ENCODE assay signal across 8 cellular contexts in the genomic region with DNA sequence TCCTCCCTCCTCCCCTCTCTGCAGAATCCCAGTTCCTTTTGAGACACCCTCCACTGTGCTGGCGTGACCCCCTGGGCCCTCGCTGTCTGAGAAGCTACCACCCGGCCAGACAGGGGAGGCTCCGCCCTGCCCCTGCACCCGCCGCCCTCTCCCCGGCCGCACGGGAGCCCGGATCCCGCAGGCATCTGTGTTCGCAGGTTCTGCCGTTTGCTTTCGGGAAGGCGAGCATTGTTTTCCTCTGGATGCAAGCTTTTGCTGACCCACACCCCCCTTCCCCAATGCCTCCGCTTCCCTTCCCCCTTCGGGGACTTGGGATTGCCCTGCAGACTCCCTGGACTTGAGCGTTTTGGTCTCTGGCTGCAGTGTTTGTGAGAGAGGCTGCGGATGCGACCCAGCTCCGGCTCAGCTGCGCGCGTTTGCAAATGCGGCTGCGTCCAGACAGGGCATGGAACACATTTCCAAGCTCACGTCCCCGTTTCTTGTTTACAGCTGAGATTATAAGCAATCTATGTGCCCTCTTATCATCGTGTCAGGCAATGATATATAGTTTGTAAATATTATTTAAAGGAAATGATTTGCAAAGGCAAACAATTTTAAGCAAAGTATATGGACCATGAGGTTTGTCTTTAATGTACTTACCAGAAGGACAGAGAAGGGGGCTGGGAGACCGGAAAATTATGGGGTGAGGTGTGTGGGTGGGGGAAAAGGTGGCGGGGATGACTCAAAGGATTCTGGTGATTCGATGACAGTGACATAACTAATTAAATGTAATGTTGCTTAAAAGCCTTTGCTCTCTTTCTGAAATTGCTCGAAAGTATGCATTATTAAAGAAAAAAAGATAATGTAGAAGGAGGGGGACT.
DNase-seq lines count a peak whose midpoint lies in the region; ATAC-seq, FAIRE-seq and TF ChIP-seq lines count a peak whose summit lies in the region.

No MANE protein-coding gene starts in this region.

- peak; percentile 52 for FAIRE-seq in H54 (lab: Jason Lieb, UNC)

- H3K27ac ChIP-seq in C4-2B (peak overlapping the region; percentile 63), suprapubic skin (peak overlapping the region; percentile 24)

- no peaks in the 10 kb centered on the region for H3K9me3 ChIP-seq in suprapubic skin

- peaks cover 16% of the 10 kb centered on the region for H3K4me1 ChIP-seq in suprapubic skin

- no peaks in the 10 kb centered on the region for H3K36me3 Mint-ChIP-seq in naive B cell

- no peak for TF ChIP-seq EP300 in suprapubic skin (IDR thresholded peaks at IDR 0.05)

- H3K36me3 ChIP-seq in suprapubic skin, result no peaks in the 10 kb centered on the region

- peaks cover 20 to 33% (median 25%) of the 10 kb centered on the region in 3 donors for H3K27me3 Mint-ChIP-seq in naive B cell

- peaks cover 0 to 4% (median 0%) of the 10 kb centered on the region in 7 donors for H3K9me3 Mint-ChIP-seq in naive B cell

- H3K27me3 ChIP-seq in suprapubic skin, result no peaks in the 10 kb centered on the region

- DNase-seq in H54 (ENCODE audit: insufficient read length, low spot score) (peak; percentile 63), NCI-H2029 treated with DMSO at 0.1 percent for 48 hours (lab: John Stamatoyannopoulos, UW) (peak; percentile 8), fibroblast of the aortic adventitia (ENCODE audit: low read depth) (peak; percentile 66), naive B cell (peak; percentile 3), suprapubic skin (ENCODE audit: low spot score in 2 of 2) (peak; percentile 66 to 86), NCI-H2107 treated with DMSO at 0.1 percent for 48 hours (lab: John Stamatoyannopoulos, UW; ENCODE audit: unreplicated experiment) (no peak)
- peak; percentile 15 for DNase-seq in activated CD8-positive, alpha-beta memory T cell treated with anti-CD3 and anti-CD28 coated beads, Interleukin-2, amount 50 U/mL, for 24 hours (ENCODE audit: extremely low read depth)

- 3% methylated on average over 33 of the region's 33 CpGs for WGBS in suprapubic skin

- peak overlapping the region; percentile 69 to 92 (median 83) for H3K4me3 Mint-ChIP-seq in naive B cell

- H3K4me1 Mint-ChIP-seq in naive B cell, result peaks cover 18 to 23% (median 20%) of the 10 kb centered on the region in 3 donors

- peak overlapping the region in 4 of 6 donors; percentile 20 to 73 (median 47) for H3K27ac Mint-ChIP-seq in naive B cell

- TF ChIP-seq CTCF in C4-2B (conservative IDR thresholded peaks at IDR 0.05), result no peak
- no peak for TF ChIP-seq CTCF in fibroblast of the aortic adventitia (IDR thresholded peaks at IDR 0.05; ENCODE audit: insufficient read depth, low read length)
- no peak for TF ChIP-seq CTCF in suprapubic skin (IDR thresholded peaks at IDR 0.05)

- peak overlapping the region; percentile 72 for H3K4me3 ChIP-seq in fibroblast of the aortic adventitia (ENCODE audit: low read depth, low read length)
- peak overlapping the region; percentile 48 for H3K4me3 ChIP-seq in suprapubic skin

- TF ChIP-seq POLR2A in H54 (IDR thresholded peaks at IDR 0.05; ENCODE audit: low read depth, low read length) (no peak), suprapubic skin (IDR thresholded peaks at IDR 0.05) (peak in 1 of 2 donors; percentile 15)

- peak; percentile 59 to 73 for ATAC-seq in naive B cell (ENCODE audit: low read depth in 2 of 2)
